Comparison of ENCODE assay signal across 14 cellular contexts in genomic region chr1:19124273-19124672, GRCh38.
DNase-seq lines count a peak whose midpoint lies in the region; ATAC-seq and TF ChIP-seq lines count a peak whose summit lies in the region.
"Had no signal": no experiment of that assay in that cellular context is flagged by ENCODE, and none has a peak within 500 bp of the region (broad histone marks: within the 10 kb centered on the region; RNA-seq: fewer than 3 reads in every experiment).

No MANE protein-coding gene starts in this region.

- peak; percentile 60 for ATAC-seq in GM21723 (IDR thresholded peaks at IDR 0.05; ENCODE audit: unreplicated experiment)
- ATAC-seq in activated T-cell treated with anti-CD3 and anti-CD28 coated beads, Interleukin-2, amount 50 U/mL, for 72 hours (replicated peaks in 1 of 2), result peak in 1 of 2 donors; percentile 66
- ATAC-seq: left colon, WTC11 had no signal

- H3K4me1 Mint-ChIP-seq in activated T-cell treated with anti-CD3 and anti-CD28 coated beads, Interleukin-2, amount 50 U/mL, for 72 hours (ENCODE audit: low read depth), result peaks cover 34% of the 10 kb centered on the region
- no peaks in the 10 kb centered on the region for H3K4me1 Mint-ChIP-seq in type B pancreatic cell (ENCODE audit: unreplicated experiment)
- H3K4me1 Mint-ChIP-seq: nephron progenitor cell, WTC11 had no signal

- DNase-seq in activated CD4-positive, alpha-beta T cell treated with anti-CD3 and anti-CD28 coated beads for 48 hours, result peak; percentile 37
- DNase-seq in activated CD4-positive, alpha-beta T cell treated with anti-CD3 and anti-CD28 coated beads for 1 hour, result no peak
- peak in 1 of 2 donors; percentile 6 for DNase-seq in activated T-cell treated with anti-CD3 and anti-CD28 coated beads, Interleukin-2, amount 50 U/mL, for 72 hours
- DNase-seq in stimulated activated CD8-positive, alpha-beta memory T cell treated with anti-CD3 and anti-CD28 coated beads, Interleukin-4, amount 100 ng/mL, for 48 hours, result peak; percentile 33
- no peak for DNase-seq in type B pancreatic cell (ENCODE audit: extremely low spot score, unreplicated experiment)
- DNase-seq in AML-193 (lab: John Stamatoyannopoulos, UW), result no peak
- DNase-seq in HUDEP-2 (lab: John Stamatoyannopoulos, UW; ENCODE audit: unreplicated experiment in 76 of 76), result no peak
- DNase-seq: left colon, NCI-H2081, nephron progenitor cell, sigmoid colon, SJCRH30 had no signal

- peak overlapping the region; percentile 3 to 8 for H3K4me3 Mint-ChIP-seq in activated T-cell treated with anti-CD3 and anti-CD28 coated beads, Interleukin-2, amount 50 U/mL, for 72 hours
- no peak overlapping the region for H3K4me3 Mint-ChIP-seq in type B pancreatic cell
- H3K4me3 Mint-ChIP-seq: nephron progenitor cell, WTC11 had no signal

- peaks cover 27 to 55% of the 10 kb centered on the region in 2 donors for H3K36me3 Mint-ChIP-seq in activated T-cell treated with anti-CD3 and anti-CD28 coated beads, Interleukin-2, amount 50 U/mL, for 72 hours (ENCODE audit: insufficient read depth in 2 of 2)
- peaks cover 21% of the 10 kb centered on the region for H3K36me3 Mint-ChIP-seq in type B pancreatic cell

- H3K27ac Mint-ChIP-seq in activated T-cell treated with anti-CD3 and anti-CD28 coated beads, Interleukin-2, amount 50 U/mL, for 72 hours, result peak overlapping the region; percentile 16
- no peak overlapping the region for H3K27ac Mint-ChIP-seq in type B pancreatic cell
- H3K27ac Mint-ChIP-seq: nephron progenitor cell, WTC11 had no signal

- TF ChIP-seq CTCF in type B pancreatic cell (conservative IDR thresholded peaks at IDR 0.05), result no peak

- H3K27me3 Mint-ChIP-seq in activated T-cell treated with anti-CD3 and anti-CD28 coated beads, Interleukin-2, amount 50 U/mL, for 72 hours (ENCODE audit: low read depth), result no peaks in the 10 kb centered on the region
- no peaks in the 10 kb centered on the region for H3K27me3 Mint-ChIP-seq in type B pancreatic cell

- no peaks in the 10 kb centered on the region for H3K9me3 Mint-ChIP-seq in activated T-cell treated with anti-CD3 and anti-CD28 coated beads, Interleukin-2, amount 50 U/mL, for 72 hours
- H3K9me3 Mint-ChIP-seq in type B pancreatic cell, result no peaks in the 10 kb centered on the region
- H3K9me3 Mint-ChIP-seq: nephron progenitor cell, WTC11 had no signal

Comparison
In these comparisons a context has a peak if more than half of its experiments do, and no peak if none do; other contexts are left out.
1. DNase-seq: peak in activated CD4-positive, alpha-beta T cell treated with anti-CD3 and anti-CD28 coated beads for 48 hours (single experiment) and stimulated activated CD8-positive, alpha-beta memory T cell treated with anti-CD3 and anti-CD28 coated beads, Interleukin-4, amount 100 ng/mL, for 48 hours (single experiment); none in activated CD4-positive, alpha-beta T cell treated with anti-CD3 and anti-CD28 coated beads for 1 hour (single experiment), type B pancreatic cell (single experiment), AML-193 (0 of 2) and HUDEP-2 (0 of 76).